11 cellular contexts compared by ENCODE assay signal in the genomic region with DNA sequence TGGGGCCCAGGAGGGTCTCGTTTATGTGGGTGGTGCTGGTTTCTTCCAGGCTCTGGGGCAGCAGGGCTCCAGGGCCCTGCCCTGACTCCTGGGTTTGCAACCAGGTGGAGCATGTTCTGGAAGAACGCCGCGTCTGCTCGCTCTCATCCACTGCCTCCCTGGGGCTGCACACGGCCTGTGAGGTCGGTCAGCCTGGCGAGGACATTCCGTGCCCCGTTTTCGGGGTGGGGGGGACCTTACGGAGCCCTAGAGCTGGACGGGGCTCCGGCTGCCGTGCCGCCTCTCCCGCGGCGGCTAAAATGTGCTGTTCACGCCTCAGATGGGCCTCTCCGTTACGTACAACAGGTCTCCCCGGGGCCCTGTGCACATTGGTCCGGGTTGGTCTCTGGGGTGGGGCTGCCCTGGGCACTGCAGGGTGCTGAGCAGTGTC. TPM values are rescaled to one million over a fixed set of nuclear protein-coding genes. Genes with fewer than 3 reads are reported as not detected.
DNase-seq lines count a peak whose midpoint lies in the region; ATAC-seq and TF ChIP-seq lines count a peak whose summit lies in the region.
"Had no signal": no experiment of that assay in that cellular context is flagged by ENCODE, and none has a peak within 500 bp of the region (broad histone marks: within the 10 kb centered on the region; RNA-seq: fewer than 3 reads in every experiment).

No MANE protein-coding gene starts in this region.

- POLR2A ChIA-PET in IMR-90 (lab: Charles Lee; ENCODE audit: unreplicated experiment) = interaction anchor here (0.6 kb wide), 1 partner anchor 74 kb away, joined by 3 read pairs; no protein-coding TSS in a partner anchor

- no peak overlapping the region for H2BK5ac ChIP-seq in IMR-90 (ENCODE audit: low read depth, low read length, poor library complexity, severe bottlenecking)

- peaks cover 12% of the 10 kb centered on the region; the same call in 1 of the 2 replicates for H3K9me1 ChIP-seq in IMR-90 (ENCODE audit: insufficient read depth, low read length)

- no peak overlapping the region for H2BK15ac ChIP-seq in IMR-90 (ENCODE audit: low read depth, low read length)

- H3K27me3 ChIP-seq in IMR-90 (ENCODE audit: control insufficient read depth, insufficient read depth, low read length) = no peaks in the 10 kb centered on the region
- no peaks in the 10 kb centered on the region for H3K27me3 ChIP-seq in endocrine pancreas (ENCODE audit: control insufficient read depth, insufficient read depth, low read length)
- peaks cover 0 to 2% of the 10 kb centered on the region in 2 donors for H3K27me3 ChIP-seq in mucosa of rectum (ENCODE audit: control insufficient read depth in 2 of 2, insufficient read depth in 2 of 2, low read length in 2 of 2)

- no peak overlapping the region for H2AK5ac ChIP-seq in IMR-90 (ENCODE audit: low read depth, low read length)

- no peak overlapping the region for H4K5ac ChIP-seq in IMR-90 (ENCODE audit: low read depth, low read length)

- peak overlapping the region; percentile 43; the same call in 1 of the 2 replicates for H3K4me2 ChIP-seq in IMR-90 (ENCODE audit: low read depth, low read length)
- H3K4me2 ChIP-seq: smooth muscle cell had no signal

- BruUV-seq in IMR-90 (replicated peaks; lab: Mats Ljungman, UMichigan) = no TSS peak

- H3K4me1 ChIP-seq in IMR-90 (ENCODE audit: control insufficient read depth, insufficient read depth, low read length) = peaks cover 22% of the 10 kb centered on the region
- H3K4me1 ChIP-seq in endocrine pancreas (ENCODE audit: control insufficient read depth, insufficient read depth, low read length) = no peaks in the 10 kb centered on the region
- peaks cover 52 to 55% of the 10 kb centered on the region in 2 donors for H3K4me1 ChIP-seq in mucosa of rectum (ENCODE audit: control insufficient read depth in 2 of 2, insufficient read depth in 2 of 2, low read length in 2 of 2)

- WGBS in IMR-90 (ENCODE audit: extremely low coverage in 2 of 2, insufficient read length in 1 of 2), 2 experiments = 92% methylated on average over 18 of the region's 24 CpGs; no CpG with 5 or more reads in 1 of the 2 experiments

- H3K18ac ChIP-seq in IMR-90 (ENCODE audit: low read depth, low read length) = no peak overlapping the region

- H3K36me3 ChIP-seq in IMR-90 (ENCODE audit: control insufficient read depth, insufficient read depth, low read length) = no peaks in the 10 kb centered on the region
- no peaks in the 10 kb centered on the region for H3K36me3 ChIP-seq in endocrine pancreas (ENCODE audit: control insufficient read depth, insufficient read depth, low read length)
- H3K36me3 ChIP-seq in mucosa of rectum (ENCODE audit: control insufficient read depth in 2 of 2, insufficient read depth in 2 of 2, low read length in 2 of 2) = peaks cover 0 to 4% of the 10 kb centered on the region in 2 donors

- peaks cover 80% of the 10 kb centered on the region for H4K20me1 ChIP-seq in IMR-90 (ENCODE audit: insufficient read depth, low read length)

- H2AK9ac ChIP-seq in IMR-90 (replicated peaks; ENCODE audit: low read depth, low read length, poor library complexity) = peak overlapping the region; percentile 16

- H3K4ac ChIP-seq in IMR-90 (ENCODE audit: low read depth, low read length) = no peak overlapping the region

- no peak for DNase-seq in IMR-90
- DNase-seq in substantia nigra (lab: John Stamatoyannopoulos, UW) = peak in 1 of 49 donors; percentile 65
- no peak for DNase-seq in KBM-7
- no peak for DNase-seq in AG08395 (ENCODE audit: low spot score)
- no peak for DNase-seq in NCI-H345 (lab: John Stamatoyannopoulos, UW)
- DNase-seq: NCI-H1694 had no signal

- no peak overlapping the region for H4K8ac ChIP-seq in IMR-90 (ENCODE audit: low read depth in 2 of 2, low read length in 2 of 2)

- peak overlapping the region; percentile 58 for H3K23ac ChIP-seq in IMR-90 (ENCODE audit: low read depth, low read length)

- H2BK20ac ChIP-seq in IMR-90 (ENCODE audit: low read depth, low read length) = no peak overlapping the region

- ATAC-seq in IMR-90 (ENCODE audit: low read depth) (no peak), HG03378 (IDR thresholded peaks at IDR 0.05; ENCODE audit: unreplicated experiment) (no peak)

- H3K9ac ChIP-seq in IMR-90 (ENCODE audit: low read depth, low read length) (no peak overlapping the region), endocrine pancreas (ENCODE audit: control insufficient read depth, insufficient read depth, low read length) (peak overlapping the region; percentile 42), mucosa of rectum (ENCODE audit: low read depth in 1 of 2, low read length in 2 of 2) (peak overlapping the region; percentile 95 to 99)

- H3K27ac ChIP-seq in IMR-90 (ENCODE audit: insufficient read depth, low read length) (no peak overlapping the region), mucosa of rectum (ENCODE audit: low read depth in 2 of 2, low read length in 2 of 2) (peak overlapping the region; percentile 86 to 89), substantia nigra (ENCODE audit: low read depth, low read length, poor library complexity, severe bottlenecking) (peak overlapping the region; percentile 43)
- H3K27ac ChIP-seq: epithelial cell of prostate had no signal

- intact Hi-C loops in IMR-90 (cut with micrococcal nuclease) = no loop called here

- dilution Hi-C loops in IMR-90 (cut with HindIII; ENCODE audit: low sequenced_read_pairs, unreplicated experiment) = no loop called here

- TF ChIP-seq POLR2A in IMR-90 (IDR thresholded peaks at IDR 0.05; ENCODE audit: low read depth, low read length) = no peak

- no peak overlapping the region for H2BK120ac ChIP-seq in IMR-90 (ENCODE audit: low read depth, low read length)

- CTCF ChIA-PET in IMR-90 (lab: Yijun Ruan, JAX) = no interaction called here

- in situ Hi-C loops in IMR-90 (cut with MboI; ENCODE audit: low sequenced_read_pairs) (no loop called here), KBM-7 (cut with MboI; ENCODE audit: low pct_unique_long_range_greater_than_20kb, low sequenced_read_pairs) (no loop called here)

- no peak for TF ChIP-seq CTCF in IMR-90 (conservative IDR thresholded peaks at IDR 0.05; ENCODE audit: low read depth, low read length)

- no peak overlapping the region for H3K56ac ChIP-seq in IMR-90 (ENCODE audit: extremely low read depth, insufficient read depth, low read length)

- H2AFZ ChIP-seq in IMR-90 (replicated peaks; ENCODE audit: low read length, poor library complexity) = peak overlapping the region; percentile 32

- H3K4me3 ChIP-seq in IMR-90 (ENCODE audit: insufficient read depth, low read depth, low read length) = no peak overlapping the region
- no peak overlapping the region for H3K4me3 ChIP-seq in endocrine pancreas (ENCODE audit: control insufficient read depth, insufficient read depth, low read length)
- peak overlapping the region; percentile 82 to 89 for H3K4me3 ChIP-seq in mucosa of rectum (ENCODE audit: low read length in 2 of 2)

- TF ChIP-seq RAD21 in IMR-90 (IDR thresholded peaks at IDR 0.05; ENCODE audit: low read length) = no peak

- H4K91ac ChIP-seq in IMR-90 (ENCODE audit: insufficient read depth, low read depth, low read length) = no peak overlapping the region

- H3K9me3 ChIP-seq in IMR-90 (ENCODE audit: control insufficient read depth, insufficient read depth, low read length) (no peaks in the 10 kb centered on the region), endocrine pancreas (ENCODE audit: control insufficient read depth, low read length) (no peaks in the 10 kb centered on the region), mucosa of rectum (ENCODE audit: control insufficient read depth in 2 of 2, low read length in 2 of 2) (no peaks in the 10 kb centered on the region)

- H3K79me1 ChIP-seq in IMR-90 (ENCODE audit: low read depth in 1 of 2, low read length in 2 of 2) = peaks cover 4 to 69% of the 10 kb centered on the region in 2 experiments; a peak in 3 of 4 replicates

- no peak overlapping the region for H3K14ac ChIP-seq in IMR-90 (replicated peaks; ENCODE audit: low read depth, low read length)

TF ChIP-seq in IMR-90, 13 proteins besides CTCF, POLR2A, EP300 and RAD21 (continues in another document):
- TF ChIP-seq RFX5 (IDR thresholded peaks at IDR 0.05; ENCODE audit: low read depth, low read length) (no peak), MXI1 (IDR thresholded peaks at IDR 0.05; ENCODE audit: borderline replicate concordance, low read depth, low read length) (no peak), MAZ (IDR thresholded peaks at IDR 0.05; ENCODE audit: borderline replicate concordance, low read depth, low read length) (no peak), BHLHE40 (IDR thresholded peaks at IDR 0.05; ENCODE audit: low read depth, low read length) (no peak), RCOR1 (IDR thresholded peaks at IDR 0.05; ENCODE audit: insufficient replicate concordance, low read length) (no peak), MAFK (IDR thresholded peaks at IDR 0.05; ENCODE audit: low read depth, low read length) (no peak), USF2 (IDR thresholded peaks at IDR 0.05; ENCODE audit: low read depth, low read length) (no peak), CHD1 (IDR thresholded peaks at IDR 0.05; ENCODE audit: low read depth, low read length) (no peak), SMC3 (IDR thresholded peaks at IDR 0.05; ENCODE audit: low read depth, low read length) (no peak), CEBPB (IDR thresholded peaks at IDR 0.05; ENCODE audit: low read depth, low read length) (no peak)

RNA-seq across cellular contexts. Expression of gene GNA11, which starts 3.3 kb away (rescaled TPM):
- 25.5 and 34.4 TPM in 2 replicates for total RNA-seq in IMR-90 (2012; rRNA removed)
- polyA plus RNA-seq in IMR-90 (2012; rRNA removed) = 33.3 and 44.5 TPM in 2 replicates
- 29.2 and 50.1 TPM in 2 replicates for polyA plus RNA-seq in IMR-90 (2012; cell fraction: cytosol; rRNA removed)
- 24.5 and 49.2 TPM in 2 replicates for polyA plus RNA-seq in IMR-90 (2012; cell fraction: nucleus; rRNA removed; ENCODE audit: low replicate concordance)

RNA-seq across cellular contexts. Expression of gene TLE5, which starts 35.2 kb away (rescaled TPM):
- total RNA-seq in IMR-90 (2012; rRNA removed) = 119 and 121 TPM in 2 replicates
- polyA plus RNA-seq in IMR-90 (2012; rRNA removed) = 407 and 444 TPM in 2 replicates
- 218 and 593 TPM in 2 replicates for polyA plus RNA-seq in IMR-90 (2012; cell fraction: cytosol; rRNA removed)
- polyA plus RNA-seq in IMR-90 (2012; cell fraction: nucleus; rRNA removed; ENCODE audit: low replicate concordance) = 457 and 800 TPM in 2 replicates

RNA-seq across cellular contexts. Expression of gene GNA15, which starts 38.4 kb away (rescaled TPM):
- total RNA-seq in IMR-90 (2012; rRNA removed) = 0.18 and 0.28 TPM in 2 replicates
- polyA plus RNA-seq in IMR-90 (2012; rRNA removed) = 0.04 TPM in 1 of 2 replicates, not detected in the other
- polyA plus RNA-seq in IMR-90 (2012; cell fraction: cytosol; rRNA removed) = 0.04 TPM in 1 of 2 replicates, not detected in the other
- 0.33 and 0.40 TPM in 2 replicates for polyA plus RNA-seq in IMR-90 (2012; cell fraction: nucleus; rRNA removed; ENCODE audit: low replicate concordance)

Comparison
In these comparisons a context has a peak if more than half of its experiments do, and no peak if none do; other contexts are left out.
1. H3K4me3 ChIP-seq: peak in mucosa of rectum (2 of 2); none in IMR-90 (single experiment) and endocrine pancreas (single experiment).